ENCODE assay signal across 23 cellular contexts in genomic region chr12:94637714-94638113, GRCh38. TPM values are rescaled to one million over a fixed set of nuclear protein-coding genes. Genes with fewer than 3 reads are reported as not detected.
"Had no signal": no experiment of that assay in that cellular context is flagged by ENCODE, and none has a peak within 500 bp of the region (broad histone marks: within the 10 kb centered on the region; RNA-seq: fewer than 3 reads in every experiment).

No MANE protein-coding gene starts in this region.

- H3K27ac Mint-ChIP-seq: endodermal cell had no signal

- H3K9me3 Mint-ChIP-seq: endodermal cell, naive B cell had no signal

- DNase-seq: colonic mucosa; effector CD4-positive, alpha-beta T cell; endodermal cell; heart right ventricle; hypothalamus; kidney glomerular epithelial cell; left lung; mesendoderm; naive B cell; posterior cingulate gyrus; small intestine; stimulated activated CD4-positive, alpha-beta T cell treated with anti-CD3 and anti-CD28 coated beads, Interleukin-12 subunit alpha, Interleukin-12 subunit beta, amount 100 ng/mL, for 4 hours; stimulated activated naive CD4-positive, alpha-beta T cell; stomach; substantia nigra; transverse colon had no signal

- H3K36me3 ChIP-seq: colonic mucosa, heart right ventricle, left lung, right atrium auricular region, stomach, thoracic aorta, transverse colon had no signal

- H3K27me3 Mint-ChIP-seq: naive B cell had no signal

- H3K4me1 ChIP-seq: colonic mucosa, right atrium auricular region had no signal

- H3K27me3 ChIP-seq: colonic mucosa, heart right ventricle, left lung, right atrium auricular region, stomach, transverse colon had no signal

- H3K27ac ChIP-seq: colonic mucosa, heart right ventricle, left lung, right atrium auricular region, stomach, thoracic aorta, transverse colon had no signal

- H3K4me3 ChIP-seq: colonic mucosa, heart right ventricle, left lung, lung, right atrium auricular region, stomach, thoracic aorta, transverse colon had no signal

- FAIRE-seq: endothelial cell of umbilical vein, frontal cortex, islet of Langerhans, small intestine had no signal

- H3K9me3 ChIP-seq: colonic mucosa, heart right ventricle, left lung, right atrium auricular region, stomach, thoracic aorta, transverse colon had no signal

- H3K4me3 Mint-ChIP-seq: endodermal cell, naive B cell had no signal

- ATAC-seq: heart right ventricle, left lung had no signal

- H3K36me3 Mint-ChIP-seq: naive B cell had no signal

RNA-seq across cellular contexts. Expression of gene TMCC3, which starts 12.6 kb away (rescaled TPM):
- total RNA-seq: osteocyte had no signal
